1 cellular context compared by ENCODE assay signal in the genomic region with DNA sequence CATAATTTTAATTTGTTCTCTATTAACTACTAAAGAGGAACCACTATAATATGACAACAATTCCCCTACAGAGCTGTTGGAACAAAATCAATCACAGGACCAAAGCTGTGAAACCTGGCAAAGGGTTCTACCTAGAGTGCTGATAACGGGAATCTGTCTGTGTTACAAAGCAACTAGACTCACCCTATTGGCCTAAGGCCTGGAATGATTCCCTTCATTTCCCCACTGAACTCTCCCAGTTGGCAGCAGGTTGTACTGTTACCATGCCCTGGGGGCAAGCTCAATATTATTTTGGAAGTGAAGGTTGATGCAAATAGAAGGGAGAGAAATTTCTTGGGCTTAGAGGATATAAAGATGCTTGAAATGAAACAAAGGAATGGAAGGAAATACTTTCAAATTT.
TF ChIP-seq lines count a peak whose summit lies in the region.

No MANE protein-coding gene starts in this region.

TF ChIP-seq in GM23338, 12 proteins besides CTCF, POLR2A, EP300 and RAD21 (continued from another document):
- TF ChIP-seq, protein P1, sequence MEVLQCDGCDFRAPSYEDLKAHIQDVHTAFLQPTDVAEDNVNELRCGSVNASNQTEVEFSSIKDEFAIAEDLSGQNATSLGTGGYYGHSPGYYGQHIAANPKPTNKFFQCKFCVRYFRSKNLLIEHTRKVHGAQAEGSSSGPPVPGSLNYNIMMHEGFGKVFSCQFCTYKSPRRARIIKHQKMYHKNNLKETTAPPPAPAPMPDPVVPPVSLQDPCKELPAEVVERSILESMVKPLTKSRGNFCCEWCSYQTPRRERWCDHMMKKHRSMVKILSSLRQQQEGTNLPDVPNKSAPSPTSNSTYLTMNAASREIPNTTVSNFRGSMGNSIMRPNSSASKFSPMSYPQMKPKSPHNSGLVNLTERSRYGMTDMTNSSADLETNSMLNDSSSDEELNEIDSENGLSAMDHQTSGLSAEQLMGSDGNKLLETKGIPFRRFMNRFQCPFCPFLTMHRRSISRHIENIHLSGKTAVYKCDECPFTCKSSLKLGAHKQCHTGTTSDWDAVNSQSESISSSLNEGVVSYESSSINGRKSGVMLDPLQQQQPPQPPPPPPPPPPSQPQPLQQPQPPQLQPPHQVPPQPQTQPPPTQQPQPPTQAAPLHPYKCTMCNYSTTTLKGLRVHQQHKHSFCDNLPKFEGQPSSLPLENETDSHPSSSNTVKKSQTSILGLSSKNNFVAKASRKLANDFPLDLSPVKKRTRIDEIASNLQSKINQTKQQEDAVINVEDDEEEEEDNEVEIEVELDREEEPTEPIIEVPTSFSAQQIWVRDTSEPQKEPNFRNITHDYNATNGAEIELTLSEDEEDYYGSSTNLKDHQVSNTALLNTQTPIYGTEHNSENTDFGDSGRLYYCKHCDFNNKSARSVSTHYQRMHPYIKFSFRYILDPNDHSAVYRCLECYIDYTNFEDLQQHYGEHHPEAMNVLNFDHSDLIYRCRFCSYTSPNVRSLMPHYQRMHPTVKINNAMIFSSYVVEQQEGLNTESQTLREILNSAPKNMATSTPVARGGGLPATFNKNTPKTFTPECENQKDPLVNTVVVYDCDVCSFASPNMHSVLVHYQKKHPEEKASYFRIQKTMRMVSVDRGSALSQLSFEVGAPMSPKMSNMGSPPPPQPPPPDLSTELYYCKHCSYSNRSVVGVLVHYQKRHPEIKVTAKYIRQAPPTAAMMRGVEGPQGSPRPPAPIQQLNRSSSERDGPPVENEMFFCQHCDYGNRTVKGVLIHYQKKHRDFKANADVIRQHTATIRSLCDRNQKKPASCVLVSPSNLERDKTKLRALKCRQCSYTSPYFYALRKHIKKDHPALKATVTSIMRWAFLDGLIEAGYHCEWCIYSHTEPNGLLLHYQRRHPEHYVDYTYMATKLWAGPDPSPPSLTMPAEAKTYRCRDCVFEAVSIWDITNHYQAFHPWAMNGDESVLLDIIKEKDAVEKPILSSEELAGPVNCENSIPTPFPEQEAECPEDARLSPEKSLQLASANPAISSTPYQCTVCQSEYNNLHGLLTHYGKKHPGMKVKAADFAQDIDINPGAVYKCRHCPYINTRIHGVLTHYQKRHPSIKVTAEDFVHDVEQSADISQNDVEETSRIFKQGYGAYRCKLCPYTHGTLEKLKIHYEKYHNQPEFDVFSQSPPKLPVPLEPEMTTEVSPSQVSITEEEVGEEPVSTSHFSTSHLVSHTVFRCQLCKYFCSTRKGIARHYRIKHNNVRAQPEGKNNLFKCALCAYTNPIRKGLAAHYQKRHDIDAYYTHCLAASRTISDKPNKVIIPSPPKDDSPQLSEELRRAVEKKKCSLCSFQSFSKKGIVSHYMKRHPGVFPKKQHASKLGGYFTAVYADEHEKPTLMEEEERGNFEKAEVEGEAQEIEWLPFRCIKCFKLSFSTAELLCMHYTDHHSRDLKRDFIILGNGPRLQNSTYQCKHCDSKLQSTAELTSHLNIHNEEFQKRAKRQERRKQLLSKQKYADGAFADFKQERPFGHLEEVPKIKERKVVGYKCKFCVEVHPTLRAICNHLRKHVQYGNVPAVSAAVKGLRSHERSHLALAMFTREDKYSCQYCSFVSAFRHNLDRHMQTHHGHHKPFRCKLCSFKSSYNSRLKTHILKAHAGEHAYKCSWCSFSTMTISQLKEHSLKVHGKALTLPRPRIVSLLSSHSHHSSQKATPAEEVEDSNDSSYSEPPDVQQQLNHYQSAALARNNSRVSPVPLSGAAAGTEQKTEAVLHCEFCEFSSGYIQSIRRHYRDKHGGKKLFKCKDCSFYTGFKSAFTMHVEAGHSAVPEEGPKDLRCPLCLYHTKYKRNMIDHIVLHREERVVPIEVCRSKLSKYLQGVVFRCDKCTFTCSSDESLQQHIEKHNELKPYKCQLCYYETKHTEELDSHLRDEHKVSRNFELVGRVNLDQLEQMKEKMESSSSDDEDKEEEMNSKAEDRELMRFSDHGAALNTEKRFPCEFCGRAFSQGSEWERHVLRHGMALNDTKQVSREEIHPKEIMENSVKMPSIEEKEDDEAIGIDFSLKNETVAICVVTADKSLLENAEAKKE (CRISPR knock-in tag; IDR thresholded peaks at IDR 0.05) = no peak
- TF ChIP-seq EZH2phosphoT487 (IDR thresholded peaks at IDR 0.05; ENCODE audit: unreplicated experiment) (no peak), EZH2 (IDR thresholded peaks at IDR 0.05; ENCODE audit: low read depth, unreplicated experiment) (no peak), JUNB (IDR thresholded peaks at IDR 0.05; ENCODE audit: unreplicated experiment) (no peak), POLR2AphosphoS5 (IDR thresholded peaks at IDR 0.05; ENCODE audit: low read depth) (no peak), CREB1 (CRISPR knock-in tag; IDR thresholded peaks at IDR 0.05; ENCODE audit: low read depth) (no peak), ZNF114 (CRISPR knock-in tag; IDR thresholded peaks at IDR 0.05) (no peak)
- TF ChIP-seq, protein P2, sequence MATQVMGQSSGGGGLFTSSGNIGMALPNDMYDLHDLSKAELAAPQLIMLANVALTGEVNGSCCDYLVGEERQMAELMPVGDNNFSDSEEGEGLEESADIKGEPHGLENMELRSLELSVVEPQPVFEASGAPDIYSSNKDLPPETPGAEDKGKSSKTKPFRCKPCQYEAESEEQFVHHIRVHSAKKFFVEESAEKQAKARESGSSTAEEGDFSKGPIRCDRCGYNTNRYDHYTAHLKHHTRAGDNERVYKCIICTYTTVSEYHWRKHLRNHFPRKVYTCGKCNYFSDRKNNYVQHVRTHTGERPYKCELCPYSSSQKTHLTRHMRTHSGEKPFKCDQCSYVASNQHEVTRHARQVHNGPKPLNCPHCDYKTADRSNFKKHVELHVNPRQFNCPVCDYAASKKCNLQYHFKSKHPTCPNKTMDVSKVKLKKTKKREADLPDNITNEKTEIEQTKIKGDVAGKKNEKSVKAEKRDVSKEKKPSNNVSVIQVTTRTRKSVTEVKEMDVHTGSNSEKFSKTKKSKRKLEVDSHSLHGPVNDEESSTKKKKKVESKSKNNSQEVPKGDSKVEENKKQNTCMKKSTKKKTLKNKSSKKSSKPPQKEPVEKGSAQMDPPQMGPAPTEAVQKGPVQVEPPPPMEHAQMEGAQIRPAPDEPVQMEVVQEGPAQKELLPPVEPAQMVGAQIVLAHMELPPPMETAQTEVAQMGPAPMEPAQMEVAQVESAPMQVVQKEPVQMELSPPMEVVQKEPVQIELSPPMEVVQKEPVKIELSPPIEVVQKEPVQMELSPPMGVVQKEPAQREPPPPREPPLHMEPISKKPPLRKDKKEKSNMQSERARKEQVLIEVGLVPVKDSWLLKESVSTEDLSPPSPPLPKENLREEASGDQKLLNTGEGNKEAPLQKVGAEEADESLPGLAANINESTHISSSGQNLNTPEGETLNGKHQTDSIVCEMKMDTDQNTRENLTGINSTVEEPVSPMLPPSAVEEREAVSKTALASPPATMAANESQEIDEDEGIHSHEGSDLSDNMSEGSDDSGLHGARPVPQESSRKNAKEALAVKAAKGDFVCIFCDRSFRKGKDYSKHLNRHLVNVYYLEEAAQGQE (IDR thresholded peaks at IDR 0.05; ENCODE audit: unreplicated experiment) = no peak
- TF ChIP-seq, protein P3, sequence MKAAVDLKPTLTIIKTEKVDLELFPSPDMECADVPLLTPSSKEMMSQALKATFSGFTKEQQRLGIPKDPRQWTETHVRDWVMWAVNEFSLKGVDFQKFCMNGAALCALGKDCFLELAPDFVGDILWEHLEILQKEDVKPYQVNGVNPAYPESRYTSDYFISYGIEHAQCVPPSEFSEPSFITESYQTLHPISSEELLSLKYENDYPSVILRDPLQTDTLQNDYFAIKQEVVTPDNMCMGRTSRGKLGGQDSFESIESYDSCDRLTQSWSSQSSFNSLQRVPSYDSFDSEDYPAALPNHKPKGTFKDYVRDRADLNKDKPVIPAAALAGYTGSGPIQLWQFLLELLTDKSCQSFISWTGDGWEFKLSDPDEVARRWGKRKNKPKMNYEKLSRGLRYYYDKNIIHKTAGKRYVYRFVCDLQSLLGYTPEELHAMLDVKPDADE (IDR thresholded peaks at IDR 0.05) = no peak
